Comparison of ENCODE assay signal across 8 cellular contexts in genomic region chr6:34391023-34391485, GRCh38. TPM values are rescaled to one million over a fixed set of nuclear protein-coding genes. Genes with fewer than 3 reads are reported as not detected.
DNase-seq lines count a peak whose midpoint lies in the region; ATAC-seq and TF ChIP-seq lines count a peak whose summit lies in the region.

No MANE protein-coding gene starts in this region.

- 11 to 12% methylated on average over 6 to 7 of the region's 7 CpGs for WGBS in endodermal cell (ENCODE audit: insufficient coverage in 1 of 2, insufficient read length in 1 of 2), 2 experiments

- H3K9ac ChIP-seq in NT2/D1 (ENCODE audit: insufficient read length, low read depth) (peak overlapping the region; percentile 54), endodermal cell (ENCODE audit: extremely low read depth, low read length, poor library complexity, severe bottlenecking) (peak overlapping the region; percentile 65), mucosa of stomach (ENCODE audit: low read length) (peak overlapping the region; percentile 81)

- no peak overlapping the region for H3K4me3 Mint-ChIP-seq in endodermal cell
- no peak overlapping the region for H3K4me3 Mint-ChIP-seq in activated T-cell treated with anti-CD3 and anti-CD28 coated beads, Interleukin-2, amount 50 U/mL, for 24 hours
- no peak overlapping the region for H3K4me3 Mint-ChIP-seq in activated naive CD8-positive, alpha-beta T cell treated with anti-CD3 and anti-CD28 coated beads for 36 hours

- no peak overlapping the region for H3K27ac Mint-ChIP-seq in endodermal cell
- no peak overlapping the region for H3K27ac Mint-ChIP-seq in activated T-cell treated with anti-CD3 and anti-CD28 coated beads, Interleukin-2, amount 50 U/mL, for 24 hours
- no peak overlapping the region for H3K27ac Mint-ChIP-seq in activated naive CD8-positive, alpha-beta T cell treated with anti-CD3 and anti-CD28 coated beads for 36 hours

- no peaks in the 10 kb centered on the region for H3K27me3 ChIP-seq in A673 (replicated peaks; ENCODE audit: insufficient read depth, low read depth, low read length, poor library complexity)
- H3K27me3 ChIP-seq in H7 (ENCODE audit: control insufficient read depth, insufficient read depth, low read length): no peaks in the 10 kb centered on the region
- no peaks in the 10 kb centered on the region for H3K27me3 ChIP-seq in NT2/D1 (ENCODE audit: insufficient read depth, insufficient read length)
- no peaks in the 10 kb centered on the region for H3K27me3 ChIP-seq in endodermal cell (ENCODE audit: control insufficient read depth, insufficient read depth, low read length, poor library complexity, severe bottlenecking)
- H3K27me3 ChIP-seq in mucosa of stomach (ENCODE audit: control insufficient read depth, insufficient read depth, low read length): no peaks in the 10 kb centered on the region

- peaks cover 4% of the 10 kb centered on the region for H3K27me3 Mint-ChIP-seq in endodermal cell (ENCODE audit: insufficient read depth)
- no peaks in the 10 kb centered on the region for H3K27me3 Mint-ChIP-seq in activated T-cell treated with anti-CD3 and anti-CD28 coated beads, Interleukin-2, amount 50 U/mL, for 24 hours
- H3K27me3 Mint-ChIP-seq in activated naive CD8-positive, alpha-beta T cell treated with anti-CD3 and anti-CD28 coated beads for 36 hours: no peaks in the 10 kb centered on the region

- no TSS peak for BruUV-seq in A673 (replicated peaks; lab: Mats Ljungman, UMichigan)

- peaks cover 16% of the 10 kb centered on the region for H3K4me1 Mint-ChIP-seq in endodermal cell
- H3K4me1 Mint-ChIP-seq in activated T-cell treated with anti-CD3 and anti-CD28 coated beads, Interleukin-2, amount 50 U/mL, for 24 hours (ENCODE audit: low read depth): peaks cover 34% of the 10 kb centered on the region
- peaks cover 22% of the 10 kb centered on the region for H3K4me1 Mint-ChIP-seq in activated naive CD8-positive, alpha-beta T cell treated with anti-CD3 and anti-CD28 coated beads for 36 hours

- CTCF ChIA-PET in A673 (lab: Charles Lee): interaction anchor here (1.1 kb wide), 1 partner anchor 32 kb away, joined by 3 read pairs; no protein-coding TSS in a partner anchor

- intact Hi-C loops in A673 (cut with micrococcal nuclease; ENCODE audit: unreplicated experiment): no loop called here

- DNase-seq in A673 (ENCODE audit: low spot score) (peak; percentile 60), H7 (peak; percentile 27), NT2/D1 (ENCODE audit: low read depth, low spot score) (no peak), endodermal cell (no peak)
- no peak for DNase-seq in activated T-cell treated with anti-CD3 and anti-CD28 coated beads, Interleukin-2, amount 50 U/mL, for 24 hours
- DNase-seq in activated naive CD8-positive, alpha-beta T cell treated with anti-CD3 and anti-CD28 coated beads for 36 hours: no peak

- H3K4me3 ChIP-seq in A673 (ENCODE audit: low read depth, low read length, poor library complexity, severe bottlenecking): peak overlapping the region; percentile 88
- peak overlapping the region; percentile 76 for H3K4me3 ChIP-seq in H7 (ENCODE audit: insufficient read depth, low read depth, low read length)
- H3K4me3 ChIP-seq in NT2/D1 (ENCODE audit: insufficient read length, low read depth): peak overlapping the region; percentile 72
- peak overlapping the region; percentile 87 for H3K4me3 ChIP-seq in endodermal cell (ENCODE audit: low read length)
- H3K4me3 ChIP-seq in mucosa of stomach (ENCODE audit: low read length): peak overlapping the region; percentile 38

- H3K9me3 Mint-ChIP-seq in endodermal cell: peaks cover 8% of the 10 kb centered on the region
- no peaks in the 10 kb centered on the region for H3K9me3 Mint-ChIP-seq in activated T-cell treated with anti-CD3 and anti-CD28 coated beads, Interleukin-2, amount 50 U/mL, for 24 hours
- H3K9me3 Mint-ChIP-seq in activated naive CD8-positive, alpha-beta T cell treated with anti-CD3 and anti-CD28 coated beads for 36 hours: no peaks in the 10 kb centered on the region

- H3K4me1 ChIP-seq in A673 (ENCODE audit: insufficient read depth, low read length, poor library complexity, severe bottlenecking) (peaks cover 19% of the 10 kb centered on the region), NT2/D1 (ENCODE audit: insufficient read depth, insufficient read length) (peaks cover 3% of the 10 kb centered on the region), endodermal cell (ENCODE audit: control insufficient read depth, insufficient read depth, low read length) (peaks cover 17% of the 10 kb centered on the region), mucosa of stomach (ENCODE audit: control insufficient read depth, insufficient read depth, low read length) (peaks cover 6% of the 10 kb centered on the region)

- H3K9me3 ChIP-seq in A673 (ENCODE audit: low read depth, low read length, poor library complexity, severe bottlenecking) (no peaks in the 10 kb centered on the region), NT2/D1 (ENCODE audit: insufficient read depth, low read length) (peaks cover 2% of the 10 kb centered on the region), endodermal cell (ENCODE audit: control insufficient read depth, low read length) (peaks cover 2% of the 10 kb centered on the region), mucosa of stomach (ENCODE audit: control insufficient read depth, low read length) (no peaks in the 10 kb centered on the region)

- H3K27ac ChIP-seq in A673 (ENCODE audit: low read depth, low read length, poor library complexity, severe bottlenecking) (peak overlapping the region; percentile 94), endodermal cell (ENCODE audit: low read depth, low read length) (peak overlapping the region; percentile 65)

- H3K36me3 ChIP-seq in A673 (ENCODE audit: insufficient read depth, low read length, poor library complexity, severe bottlenecking): no peaks in the 10 kb centered on the region
- no peaks in the 10 kb centered on the region; the same call in 1 of the 2 replicates for H3K36me3 ChIP-seq in H7 (replicated peaks; ENCODE audit: control insufficient read depth, insufficient read depth, low read length)
- no peaks in the 10 kb centered on the region for H3K36me3 ChIP-seq in NT2/D1 (ENCODE audit: insufficient read depth, insufficient read length, low read length)
- no peaks in the 10 kb centered on the region for H3K36me3 ChIP-seq in endodermal cell (ENCODE audit: control insufficient read depth, insufficient read depth, low read length)
- no peaks in the 10 kb centered on the region for H3K36me3 ChIP-seq in mucosa of stomach (ENCODE audit: control insufficient read depth, insufficient read depth, low read length)

- ATAC-seq in GM18907 (IDR thresholded peaks at IDR 0.05; ENCODE audit: unreplicated experiment): no peak

- TF ChIP-seq CTCF in A673 (conservative IDR thresholded peaks at IDR 0.05; ENCODE audit: low read depth, low read length) (no peak), endodermal cell (conservative IDR thresholded peaks at IDR 0.05) (no peak)

- POLR2A ChIA-PET in A673 (lab: Charles Lee; ENCODE audit: low non-redundant PET): interaction anchor here (0.5 to 0.6 kb wide), 2 partner anchors 9 to 17 kb away, joined by 3 to 4 read pairs; no protein-coding TSS in a partner anchor

- no peaks in the 10 kb centered on the region for H3K36me3 Mint-ChIP-seq in endodermal cell (ENCODE audit: low read depth)
- H3K36me3 Mint-ChIP-seq in activated T-cell treated with anti-CD3 and anti-CD28 coated beads, Interleukin-2, amount 50 U/mL, for 24 hours (ENCODE audit: low read depth): peaks cover 12% of the 10 kb centered on the region
- H3K36me3 Mint-ChIP-seq in activated naive CD8-positive, alpha-beta T cell treated with anti-CD3 and anti-CD28 coated beads for 36 hours: peaks cover 3% of the 10 kb centered on the region

RNA-seq across cellular contexts. Expression of gene NUDT3, which starts 1.4 kb away (rescaled TPM):
- total RNA-seq in A673 (2021) (34.1 and 38.4 TPM in 2 replicates), endodermal cell (10 to 100 TPM; 22.8 to 24.7 TPM)
- 28.0 and 32.3 TPM in 2 replicates for total RNA-seq in H7 (2014; rRNA removed; shearing (Covaris generic))
- polyA plus RNA-seq in endodermal cell (2013, experiment 1 of 2): 26.1 TPM
- polyA plus RNA-seq in endodermal cell (2013, experiment 2 of 2): 28.7 TPM
- 10 to 100 TPM; 18.1 to 18.3 TPM for total RNA-seq in activated naive CD8-positive, alpha-beta T cell treated with anti-CD3 and anti-CD28 coated beads for 36 hours

RNA-seq across cellular contexts. Expression of gene RPS10, which starts 34.8 kb away (rescaled TPM):
- total RNA-seq in A673 (2021) (1,482 and 1,497 TPM in 2 replicates), endodermal cell (1,000 to 10,000 TPM; 1,892 to 2,030 TPM)
- 2,577 and 3,167 TPM in 2 replicates for total RNA-seq in H7 (2014; rRNA removed; shearing (Covaris generic))
- polyA plus RNA-seq in endodermal cell (2013, experiment 1 of 2): 2,352 TPM
- 2,233 TPM for polyA plus RNA-seq in endodermal cell (2013, experiment 2 of 2)
- 1,000 to 10,000 TPM; 2,216 to 2,293 TPM for total RNA-seq in activated naive CD8-positive, alpha-beta T cell treated with anti-CD3 and anti-CD28 coated beads for 36 hours

Comparison
In these comparisons a context has a peak if more than half of its experiments do, and no peak if none do; other contexts are left out.
1. DNase-seq: peak in A673 (single experiment) and H7 (single experiment); none in NT2/D1 (single experiment), endodermal cell (single experiment), activated T-cell treated with anti-CD3 and anti-CD28 coated beads, Interleukin-2, amount 50 U/mL, for 24 hours (single experiment) and activated naive CD8-positive, alpha-beta T cell treated with anti-CD3 and anti-CD28 coated beads for 36 hours (single experiment).
2. H3K4me3 ChIP-seq: peak in every context shown above with its lines; median percentile 88 in A673; 87 in endodermal cell; 76 in H7; 72 in NT2/D1; 38 in mucosa of stomach.
3. Peak in every context shown above with its lines, with median percentiles within 50 percentile points of each other: H3K9ac ChIP-seq.